ENCODE assay signal across 28 cellular contexts in the genomic region with DNA sequence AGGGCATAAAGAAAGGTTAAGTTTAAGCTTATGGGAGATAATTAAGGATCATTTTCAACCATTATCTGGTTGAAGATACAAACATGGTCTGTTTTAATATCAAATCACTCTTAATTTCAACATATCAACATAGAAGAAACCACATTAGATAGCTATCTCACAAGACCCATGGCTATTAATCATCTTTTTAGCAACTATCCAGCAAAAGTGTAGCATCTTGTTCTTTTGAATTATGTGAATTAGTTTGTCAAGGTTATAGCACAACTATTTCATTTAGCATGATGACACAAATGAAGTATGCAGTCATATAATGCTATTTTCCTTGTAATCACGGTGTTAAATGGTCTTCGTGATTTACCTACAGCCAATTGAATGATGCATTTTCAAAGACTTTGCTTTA. TPM values are rescaled to one million over a fixed set of nuclear protein-coding genes. Genes with fewer than 3 reads are reported as not detected.
"Had no signal": no experiment of that assay in that cellular context is flagged by ENCODE, and none has a peak within 500 bp of the region (broad histone marks: within the 10 kb centered on the region; RNA-seq: fewer than 3 reads in every experiment).

No MANE protein-coding gene starts in this region.

- H3K36me3 ChIP-seq: colonic mucosa, esophagus muscularis mucosa, heart right ventricle, left lung, prostate gland, right atrium auricular region, spleen, thoracic aorta, tibial nerve, upper lobe of left lung had no signal

- H3K27ac Mint-ChIP-seq: dendritic cell treated with granulocyte-macrophage colony-stimulating factor and Interleukin-4, amounts not matched to agents 40 ng/mL and 50 ng/mL, for 4 days; endodermal cell; naive thymus-derived CD8-positive, alpha-beta T cell; nephron progenitor cell; stimulated activated memory B cell treated with anti-CD40 and anti-IgM and Interleukin-4, amounts not matched to agents 10 μg/mL and 1 μg/mL and 100 μg/mL, for 72 hours had no signal

- H3K27me3 Mint-ChIP-seq: dendritic cell treated with granulocyte-macrophage colony-stimulating factor and Interleukin-4, amounts not matched to agents 40 ng/mL and 50 ng/mL, for 4 days; naive thymus-derived CD8-positive, alpha-beta T cell; stimulated activated memory B cell treated with anti-CD40 and anti-IgM and Interleukin-4, amounts not matched to agents 10 μg/mL and 1 μg/mL and 100 μg/mL, for 72 hours had no signal

- H3K4me1 Mint-ChIP-seq: endodermal cell; naive thymus-derived CD8-positive, alpha-beta T cell; nephron progenitor cell; stimulated activated memory B cell treated with anti-CD40 and anti-IgM and Interleukin-4, amounts not matched to agents 10 μg/mL and 1 μg/mL and 100 μg/mL, for 72 hours had no signal

- H3K36me3 Mint-ChIP-seq: stimulated activated memory B cell treated with anti-CD40 and anti-IgM and Interleukin-4, amounts not matched to agents 10 μg/mL and 1 μg/mL and 100 μg/mL, for 72 hours had no signal

- H3K4me1 ChIP-seq: colonic mucosa, esophagus muscularis mucosa, foreskin keratinocyte, heart right ventricle, left lung, prostate gland, right atrium auricular region, spleen, tibial nerve, upper lobe of left lung had no signal

- H3K4me3 Mint-ChIP-seq: dendritic cell treated with granulocyte-macrophage colony-stimulating factor and Interleukin-4, amounts not matched to agents 40 ng/mL and 50 ng/mL, for 4 days; endodermal cell; naive thymus-derived CD8-positive, alpha-beta T cell; nephron progenitor cell; stimulated activated memory B cell treated with anti-CD40 and anti-IgM and Interleukin-4, amounts not matched to agents 10 μg/mL and 1 μg/mL and 100 μg/mL, for 72 hours had no signal

- H3K27ac ChIP-seq: colonic mucosa, esophagus muscularis mucosa, foreskin keratinocyte, heart right ventricle, left lung, prostate gland, right atrium auricular region, spleen, thoracic aorta, tibial nerve, upper lobe of left lung had no signal

- H3K9me3 ChIP-seq: colonic mucosa, prostate gland had no signal

- ATAC-seq: foreskin keratinocyte; heart right ventricle; left cardiac atrium; left lung; naive thymus-derived CD8-positive, alpha-beta T cell; sciatic nerve; stimulated activated memory B cell treated with anti-CD40 and anti-IgM and Interleukin-4, amounts not matched to agents 10 μg/mL and 1 μg/mL and 100 μg/mL, for 72 hours; stimulated activated naive CD8-positive, alpha-beta T cell treated with anti-CD3 and anti-CD28 coated beads, Interleukin-15, Interleukin-2, amounts not matched to agents 100 U/mL and 50 U/mL, for 24 hours had no signal

- H3K27me3 ChIP-seq: colonic mucosa, esophagus muscularis mucosa, foreskin keratinocyte, heart right ventricle, left lung, right atrium auricular region, spleen, tibial nerve, upper lobe of left lung had no signal

- DNase-seq: colonic mucosa; effector CD8-positive, alpha-beta T cell; endodermal cell; glutamatergic neuron; heart right ventricle; hippocampal formation; left cardiac atrium; mesendoderm; midbrain; naive thymus-derived CD8-positive, alpha-beta T cell; nephron progenitor cell; nucleus accumbens; spleen; stimulated activated CD4-positive, alpha-beta T cell treated with anti-CD3 and anti-CD28 coated beads, Interleukin-4, amount 100 ng/mL, for 4 hours; stimulated activated naive CD8-positive, alpha-beta T cell treated with anti-CD3 and anti-CD28 coated beads, Interleukin-15, Interleukin-2, amounts not matched to agents 100 U/mL and 50 U/mL, for 24 hours had no signal

- FAIRE-seq: islet of Langerhans, urothelium cell line had no signal

- H3K4me3 ChIP-seq: colonic mucosa, esophagus muscularis mucosa, heart right ventricle, left lung, prostate gland, right atrium auricular region, spleen, thoracic aorta, tibial nerve, upper lobe of left lung had no signal

RNA-seq across cellular contexts. Expression of a gene that starts 58.9 kb away (rescaled TPM):
- total RNA-seq: foreskin keratinocyte had no signal
